In the genomic region with DNA sequence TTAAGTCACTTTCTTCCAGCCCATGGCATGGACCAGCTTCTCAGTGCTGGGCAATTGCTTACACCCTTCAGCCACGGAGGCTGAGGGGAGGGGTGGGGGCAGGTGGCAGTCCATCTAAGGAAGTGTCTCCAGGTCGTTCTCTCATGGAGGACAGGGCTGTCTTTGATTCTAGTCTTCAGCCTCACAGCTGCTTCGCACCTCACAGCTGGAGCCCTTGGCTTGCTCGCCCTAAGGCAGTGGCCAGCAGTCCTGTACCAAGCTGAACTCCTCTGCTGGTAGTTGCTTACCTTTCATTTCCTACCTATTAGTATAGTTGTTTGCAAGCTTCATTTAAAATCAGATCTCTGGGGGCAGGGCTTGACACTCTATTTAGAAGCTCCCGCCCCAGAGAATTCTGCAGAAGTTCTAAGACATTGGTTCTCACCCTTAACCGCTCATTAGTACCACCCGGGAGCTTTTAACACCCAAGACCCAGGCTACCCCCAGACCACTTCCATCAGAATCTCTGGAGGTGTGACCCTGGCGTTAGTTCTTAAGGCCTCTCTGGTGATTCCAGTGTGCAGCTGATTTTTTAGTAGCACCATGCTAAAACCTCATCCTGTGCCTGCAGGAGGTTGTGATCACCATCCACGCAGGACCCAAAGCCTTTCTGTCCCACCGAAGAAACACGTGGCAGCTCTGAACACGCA, we compare ENCODE assay signal across 19 cellular contexts.
DNase-seq lines count a peak whose midpoint lies in the region; ATAC-seq and TF ChIP-seq lines count a peak whose summit lies in the region.
"Had no signal": no experiment of that assay in that cellular context is flagged by ENCODE, and none has a peak within 500 bp of the region (broad histone marks: within the 10 kb centered on the region; RNA-seq: fewer than 3 reads in every experiment).

No MANE protein-coding gene starts in this region.

- H3K4me1 ChIP-seq in DND-41 (ENCODE audit: insufficient read depth, low read length) (peaks cover 35% of the 10 kb centered on the region), neural progenitor cell (peaks cover 7% of the 10 kb centered on the region), uterus (no peaks in the 10 kb centered on the region)

- H3K79me2 ChIP-seq in DND-41 (ENCODE audit: insufficient read depth, low read length) (no peaks in the 10 kb centered on the region), neural progenitor cell (ENCODE audit: low read depth) (no peaks in the 10 kb centered on the region)

- H3K4me3 Mint-ChIP-seq in neural progenitor cell: no peak overlapping the region
- H3K4me3 Mint-ChIP-seq: B cell; CD8-positive, alpha-beta T cell; GM23338; HFFc6 had no signal

- H3K27ac ChIP-seq in DND-41 (ENCODE audit: low read length) (peak overlapping the region; percentile 39), layer of hippocampus (ENCODE audit: low read depth, low read length) (peak overlapping the region; percentile 22), neural progenitor cell (no peak overlapping the region), uterus (no peak overlapping the region)
- H3K27ac ChIP-seq: BLaER1 treated with 17β-estradiol and CSF1 and Interleukin-3, amounts not matched to agents 10 nM and 100 nM had no signal

- H3K36me3 Mint-ChIP-seq in neural progenitor cell: peaks cover 30% of the 10 kb centered on the region
- H3K36me3 Mint-ChIP-seq: CD8-positive, alpha-beta T cell had no signal

- H3K9ac ChIP-seq in DND-41 (ENCODE audit: low read depth, low read length) (no peak overlapping the region), neural progenitor cell (no peak overlapping the region)
- H3K9ac ChIP-seq: BLaER1 treated with 17β-estradiol and CSF1 and Interleukin-3, amounts not matched to agents 10 nM and 100 nM had no signal

- no peak for TF ChIP-seq CTCF in DND-41 (IDR thresholded peaks at IDR 0.05; ENCODE audit: borderline replicate concordance, extremely low read depth, low read length, poor library complexity, severe bottlenecking)
- no peak for TF ChIP-seq CTCF in neural progenitor cell (IDR thresholded peaks at IDR 0.05)
- no peak for TF ChIP-seq CTCF in uterus (IDR thresholded peaks at IDR 0.05)

- intact Hi-C loops in uterus (cut with DNase I; ENCODE audit: low total_unique reads): no loop called here

- DNase-seq in DND-41: no peak
- peak; percentile 63 for DNase-seq in NCI-H69 (lab: John Stamatoyannopoulos, UW)
- no peak for DNase-seq in neural progenitor cell (ENCODE audit: low spot score)
- no peak for DNase-seq in uterus
- no peak for DNase-seq in NCI-H1436 (lab: John Stamatoyannopoulos, UW)
- DNase-seq: CD8-positive, alpha-beta T cell; COR-L47; DMS 273 treated with DMSO at 0.1 percent for 48 hours; DMS53; GDM1; H7; HFFc6; IMR-90 had no signal

- no peaks in the 10 kb centered on the region for H3K9me3 Mint-ChIP-seq in neural progenitor cell
- H3K9me3 Mint-ChIP-seq: CD8-positive, alpha-beta T cell; GM23338; HFFc6 had no signal

- H3K36me3 ChIP-seq in DND-41 (ENCODE audit: insufficient read depth, low read length): peaks cover 49% of the 10 kb centered on the region
- H3K36me3 ChIP-seq in neural progenitor cell: no peaks in the 10 kb centered on the region
- H3K36me3 ChIP-seq in uterus: no peaks in the 10 kb centered on the region
- H3K36me3 ChIP-seq: BLaER1 treated with 17β-estradiol and CSF1 and Interleukin-3, amounts not matched to agents 10 nM and 100 nM had no signal

- H3K9me3 ChIP-seq in DND-41 (ENCODE audit: insufficient read depth, low read length, severe bottlenecking) (no peaks in the 10 kb centered on the region), neural progenitor cell (ENCODE audit: low read depth) (no peaks in the 10 kb centered on the region), uterus (no peaks in the 10 kb centered on the region)
- H3K9me3 ChIP-seq: BLaER1 treated with 17β-estradiol and CSF1 and Interleukin-3, amounts not matched to agents 10 nM and 100 nM had no signal

- H3K27me3 ChIP-seq in DND-41 (ENCODE audit: insufficient read depth, low read length, poor library complexity): no peaks in the 10 kb centered on the region
- H3K27me3 ChIP-seq in layer of hippocampus (ENCODE audit: control insufficient read depth, insufficient read depth, low read length): no peaks in the 10 kb centered on the region
- H3K27me3 ChIP-seq in neural progenitor cell: no peaks in the 10 kb centered on the region
- H3K27me3 ChIP-seq in uterus: no peaks in the 10 kb centered on the region
- H3K27me3 ChIP-seq: BLaER1 treated with 17β-estradiol and CSF1 and Interleukin-3, amounts not matched to agents 10 nM and 100 nM had no signal

- H2AFZ ChIP-seq in DND-41 (ENCODE audit: low read depth, low read length) (no peak overlapping the region), neural progenitor cell (replicated peaks) (no peak overlapping the region)
- H2AFZ ChIP-seq: GM23338 had no signal

- H3K27ac Mint-ChIP-seq in neural progenitor cell: peak overlapping the region; percentile 85
- H3K27ac Mint-ChIP-seq: B cell; CD8-positive, alpha-beta T cell; GM23338; HFFc6 had no signal

- peaks cover 54% of the 10 kb centered on the region for H3K4me1 Mint-ChIP-seq in neural progenitor cell

- ATAC-seq in DND-41 (ENCODE audit: insufficient read depth, low read depth) (no peak), HG02885 (IDR thresholded peaks at IDR 0.05; ENCODE audit: poor library complexity, unreplicated experiment) (no peak)
- ATAC-seq: CD8-positive, alpha-beta T cell; GM23338; HCT116 had no signal

- H3K4me3 ChIP-seq in DND-41 (ENCODE audit: low read depth in 1 of 2, low read length in 2 of 2) (no peak overlapping the region), neural progenitor cell (no peak overlapping the region), uterus (no peak overlapping the region)
- H3K4me3 ChIP-seq: BLaER1 treated with 17β-estradiol and CSF1 and Interleukin-3, amounts not matched to agents 10 nM and 100 nM; GM23338 had no signal

- H4K20me1 ChIP-seq in DND-41 (ENCODE audit: insufficient read depth, low read length): no peaks in the 10 kb centered on the region
- no peaks in the 10 kb centered on the region for H4K20me1 ChIP-seq in neural progenitor cell (ENCODE audit: low read depth)
- H4K20me1 ChIP-seq: BLaER1 treated with 17β-estradiol and CSF1 and Interleukin-3, amounts not matched to agents 10 nM and 100 nM had no signal

- no peaks in the 10 kb centered on the region for H3F3A ChIP-seq in neural progenitor cell (ENCODE audit: low read depth)

- peaks cover 8% of the 10 kb centered on the region for H3K27me3 Mint-ChIP-seq in neural progenitor cell (ENCODE audit: insufficient read depth, low read depth)

- no peak for TF ChIP-seq POLR2A in uterus (IDR thresholded peaks at IDR 0.05)

- H3K4me2 ChIP-seq in DND-41 (ENCODE audit: insufficient read depth, low read length): no peak overlapping the region
- H3K4me2 ChIP-seq in neural progenitor cell: no peak overlapping the region
- H3K4me2 ChIP-seq: BLaER1 treated with 17β-estradiol and CSF1 and Interleukin-3, amounts not matched to agents 10 nM and 100 nM; GM23338 had no signal

Comparison
In these comparisons a context has a peak if more than half of its experiments do, and no peak if none do; other contexts are left out.
1. H3K27ac ChIP-seq: peak in DND-41 (single experiment) and layer of hippocampus (single experiment); none in neural progenitor cell (single experiment) and uterus (0 of 2).